Comparison of ENCODE assay signal across 2 cellular contexts in the genomic region with DNA sequence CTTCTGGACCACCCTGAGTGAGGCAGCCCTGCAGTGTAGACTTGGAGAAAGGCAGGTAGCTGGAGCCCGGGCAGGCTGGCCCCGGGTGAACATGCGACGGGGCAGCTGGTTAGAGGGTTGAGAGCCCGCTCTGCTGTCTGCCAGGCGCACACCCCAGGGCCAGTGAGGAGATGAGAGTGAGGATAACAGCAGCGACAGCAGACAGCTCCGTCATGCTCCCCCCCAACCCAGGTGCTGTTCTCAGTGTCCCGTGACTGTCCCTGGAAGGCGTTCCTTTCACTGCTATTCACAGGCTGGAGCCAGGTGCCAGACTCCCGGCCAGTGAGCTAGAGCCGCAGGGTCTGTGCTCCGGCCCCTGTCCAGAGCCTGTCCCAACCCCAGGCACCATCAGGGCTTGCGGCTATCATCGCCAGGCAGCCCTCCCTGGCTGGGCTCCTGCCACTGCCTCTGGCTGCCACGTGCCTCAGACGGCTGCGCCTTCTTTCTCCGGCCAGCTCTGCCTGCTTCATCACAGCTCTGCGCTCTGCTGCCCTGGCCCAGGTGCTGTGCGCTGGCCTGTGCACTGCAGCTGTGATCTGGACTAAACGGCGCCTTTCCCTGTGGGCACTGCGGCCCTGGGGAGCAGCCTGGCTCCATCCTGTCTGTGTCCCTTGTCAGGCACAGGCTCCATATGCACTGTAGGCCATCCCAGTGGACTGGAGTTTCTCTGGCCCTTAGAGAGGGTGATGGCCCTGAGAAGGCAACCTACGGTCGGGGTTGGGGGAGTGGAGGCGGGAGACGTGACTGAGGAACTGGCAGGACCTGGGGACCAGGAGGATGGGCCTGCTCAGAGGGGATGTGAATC.
TF ChIP-seq lines count a peak whose summit lies in the region.

No MANE protein-coding gene starts in this region.

TF ChIP-seq in SK-N-SH treated with all-trans-retinoic acid at 6 μM for 48 hours, 23 proteins besides CTCF, POLR2A, EP300 and RAD21 (continued from another document):
- peak; percentile 65; the same call in 1 of the 2 replicates for TF ChIP-seq TCF4 (CRISPR knock-in tag; IDR thresholded peaks at IDR 0.05; ENCODE audit: borderline replicate concordance)

TF ChIP-seq in HepG2, 621 proteins besides CTCF, POLR2A, EP300 and RAD21 (continued from another document):
- TF ChIP-seq, protein P1, sequence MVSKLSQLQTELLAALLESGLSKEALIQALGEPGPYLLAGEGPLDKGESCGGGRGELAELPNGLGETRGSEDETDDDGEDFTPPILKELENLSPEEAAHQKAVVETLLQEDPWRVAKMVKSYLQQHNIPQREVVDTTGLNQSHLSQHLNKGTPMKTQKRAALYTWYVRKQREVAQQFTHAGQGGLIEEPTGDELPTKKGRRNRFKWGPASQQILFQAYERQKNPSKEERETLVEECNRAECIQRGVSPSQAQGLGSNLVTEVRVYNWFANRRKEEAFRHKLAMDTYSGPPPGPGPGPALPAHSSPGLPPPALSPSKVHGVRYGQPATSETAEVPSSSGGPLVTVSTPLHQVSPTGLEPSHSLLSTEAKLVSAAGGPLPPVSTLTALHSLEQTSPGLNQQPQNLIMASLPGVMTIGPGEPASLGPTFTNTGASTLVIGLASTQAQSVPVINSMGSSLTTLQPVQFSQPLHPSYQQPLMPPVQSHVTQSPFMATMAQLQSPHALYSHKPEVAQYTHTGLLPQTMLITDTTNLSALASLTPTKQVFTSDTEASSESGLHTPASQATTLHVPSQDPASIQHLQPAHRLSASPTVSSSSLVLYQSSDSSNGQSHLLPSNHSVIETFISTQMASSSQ (IDR thresholded peaks at IDR 0.05; ENCODE audit: low read depth): no peak
- TF ChIP-seq, protein P1 (CRISPR knock-in tag; IDR thresholded peaks at IDR 0.05; ENCODE audit: borderline replicate concordance): no peak
- no peak for TF ChIP-seq HES4 (CRISPR knock-in tag; IDR thresholded peaks at IDR 0.05; ENCODE audit: borderline replicate concordance)
- TF ChIP-seq ARID3A (IDR thresholded peaks at IDR 0.05; ENCODE audit: low read depth, low read length): no peak
- TF ChIP-seq ZNF281 (CRISPR knock-in tag; IDR thresholded peaks at IDR 0.05; ENCODE audit: borderline replicate concordance): no peak
- no peak for TF ChIP-seq ATAD3A (CRISPR knock-in tag; IDR thresholded peaks at IDR 0.05)
- TF ChIP-seq, protein P2, sequence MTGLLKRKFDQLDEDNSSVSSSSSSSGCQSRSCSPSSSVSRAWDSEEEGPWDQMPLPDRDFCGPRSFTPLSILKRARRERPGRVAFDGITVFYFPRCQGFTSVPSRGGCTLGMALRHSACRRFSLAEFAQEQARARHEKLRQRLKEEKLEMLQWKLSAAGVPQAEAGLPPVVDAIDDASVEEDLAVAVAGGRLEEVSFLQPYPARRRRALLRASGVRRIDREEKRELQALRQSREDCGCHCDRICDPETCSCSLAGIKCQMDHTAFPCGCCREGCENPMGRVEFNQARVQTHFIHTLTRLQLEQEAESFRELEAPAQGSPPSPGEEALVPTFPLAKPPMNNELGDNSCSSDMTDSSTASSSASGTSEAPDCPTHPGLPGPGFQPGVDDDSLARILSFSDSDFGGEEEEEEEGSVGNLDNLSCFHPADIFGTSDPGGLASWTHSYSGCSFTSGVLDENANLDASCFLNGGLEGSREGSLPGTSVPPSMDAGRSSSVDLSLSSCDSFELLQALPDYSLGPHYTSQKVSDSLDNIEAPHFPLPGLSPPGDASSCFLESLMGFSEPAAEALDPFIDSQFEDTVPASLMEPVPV (CRISPR knock-in tag; IDR thresholded peaks at IDR 0.05): no peak
- TF ChIP-seq ZNF136 (CRISPR knock-in tag; IDR thresholded peaks at IDR 0.05; ENCODE audit: low read depth): no peak
- TF ChIP-seq ZSCAN25 (CRISPR knock-in tag; IDR thresholded peaks at IDR 0.05): no peak
- TF ChIP-seq IRF9 (CRISPR knock-in tag; IDR thresholded peaks at IDR 0.05; ENCODE audit: borderline replicate concordance): no peak
- no peak for TF ChIP-seq ZNF30 (CRISPR knock-in tag; IDR thresholded peaks at IDR 0.05)
- no peak for TF ChIP-seq ZNF773 (CRISPR knock-in tag; IDR thresholded peaks at IDR 0.05; ENCODE audit: borderline replicate concordance)
TF ChIP-seq in HepG2: peak in this region for 0.
